ENCODE assay signal across 16 cellular contexts in the genomic region with DNA sequence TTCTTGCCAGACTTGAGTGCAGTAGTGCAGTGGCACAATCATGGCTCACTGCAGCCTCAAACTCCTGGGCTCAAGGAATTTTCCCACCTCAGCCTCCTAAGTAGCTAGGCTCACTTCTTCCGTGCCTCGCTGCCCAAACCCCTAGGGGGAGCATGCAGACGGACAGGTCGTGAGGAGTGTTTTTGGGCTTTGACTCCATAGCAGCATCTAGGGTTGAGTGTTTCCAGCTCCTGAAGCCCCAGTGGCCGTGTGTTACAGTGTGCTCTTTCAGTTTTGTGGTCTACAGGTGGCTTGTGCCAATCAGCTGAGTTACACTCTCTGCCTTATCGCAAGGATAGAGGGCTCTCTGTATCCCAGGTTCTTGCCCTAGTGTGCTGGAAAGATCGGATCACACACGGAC. TPM values are rescaled to one million over a fixed set of nuclear protein-coding genes. Genes with fewer than 3 reads are reported as not detected.
A peak's percentile ranks its signal among the peaks of the same experiment; 100 is the strongest.
DNase-seq lines count a peak whose midpoint lies in the region; ATAC-seq and TF ChIP-seq lines count a peak whose summit lies in the region.
"Had no signal": no experiment of that assay in that cellular context is flagged by ENCODE, and none has a peak within 500 bp of the region (broad histone marks: within the 10 kb centered on the region; RNA-seq: fewer than 3 reads in every experiment).

No MANE protein-coding gene starts in this region.

- peaks cover 15% of the 10 kb centered on the region for H4K20me1 ChIP-seq in GM23338 (replicated peaks; ENCODE audit: insufficient read depth)

- no peak overlapping the region for H3K4me3 Mint-ChIP-seq in GM23338
- H3K4me3 Mint-ChIP-seq: activated T-cell treated with anti-CD3 and anti-CD28 coated beads, Interleukin-2, amount 50 U/mL, for 4 hours; CD4-positive, alpha-beta T cell had no signal

- peaks cover 7% of the 10 kb centered on the region; the same call in 2 of the 3 replicates for H3K4me1 Mint-ChIP-seq in GM23338

- H3F3A ChIP-seq in GM23338 (replicated peaks; ENCODE audit: low read depth), result no peaks in the 10 kb centered on the region

- no peak overlapping the region for H2AFZ ChIP-seq in GM23338

- DNase-seq in BE2C (no peak), GM23338 (ENCODE audit: low spot score) (peak; percentile 92), RKO (ENCODE audit: low spot score) (peak; percentile 11), iPS DF 19.7 (ENCODE audit: low read depth, low spot score) (peak; percentile 75), GDM1 (lab: John Stamatoyannopoulos, UW) (no peak)
- DNase-seq in effector CD4-positive, alpha-beta T cell, result no peak
- DNase-seq: activated T-cell treated with anti-CD3 and anti-CD28 coated beads, Interleukin-2, amount 50 U/mL, for 4 hours; anterior cingulate cortex; CD4-positive, alpha-beta T cell; Kasumi-1; NCI-H2171; stimulated activated CD4-positive, alpha-beta T cell treated with anti-CD3 and anti-CD28 coated beads, Interleukin-1b, Interleukin-23, amount 100 ng/mL, for 48 hours; stimulated activated naive CD4-positive, alpha-beta T cell had no signal

- TF ChIP-seq CTCF in BE2C (IDR thresholded peaks at IDR 0.05; ENCODE audit: low read depth, low read length), result peak; percentile 26; the same call in 1 of the 2 replicates
- peak; percentile 71 to 72 for TF ChIP-seq CTCF in GM23338 (conservative IDR thresholded peaks at IDR 0.05; ENCODE audit: low read depth in 2 of 2)

- H3K27me3 ChIP-seq in BE2C (no peaks in the 10 kb centered on the region), GM23338 (ENCODE audit: insufficient read depth) (no peaks in the 10 kb centered on the region)

- H3K27ac Mint-ChIP-seq in GM23338, result 0 out of 2 replicates have a peak overlapping the region, but pooled peaks have one; percentile 40

- ATAC-seq in GM23338 (peak; percentile 98), GM21717 (IDR thresholded peaks at IDR 0.05; ENCODE audit: unreplicated experiment) (no peak), GM21423 (IDR thresholded peaks at IDR 0.05; ENCODE audit: unreplicated experiment) (no peak)
- ATAC-seq: activated T-cell treated with anti-CD3 and anti-CD28 coated beads, Interleukin-2, amount 50 U/mL, for 4 hours; Right ventricle myocardium inferior had no signal

- peaks cover 3% of the 10 kb centered on the region for H3K27me3 Mint-ChIP-seq in GM23338 (ENCODE audit: insufficient read depth, low read depth, poor library complexity)
- H3K27me3 Mint-ChIP-seq: CD4-positive, alpha-beta T cell had no signal

- H3K9me3 ChIP-seq in BE2C, result no peaks in the 10 kb centered on the region

- no peaks in the 10 kb centered on the region; the same call in 2 of the 3 replicates for H3K9me3 Mint-ChIP-seq in GM23338
- H3K9me3 Mint-ChIP-seq: activated T-cell treated with anti-CD3 and anti-CD28 coated beads, Interleukin-2, amount 50 U/mL, for 4 hours; CD4-positive, alpha-beta T cell had no signal

- H3K9me2 ChIP-seq in GM23338 (ENCODE audit: insufficient read depth), result no peaks in the 10 kb centered on the region

- H3K36me3 Mint-ChIP-seq in GM23338 (ENCODE audit: low read depth), result no peaks in the 10 kb centered on the region; the same call in 2 of the 3 replicates

- H3K4me3 ChIP-seq in BE2C (ENCODE audit: low read depth, low read length) (no peak overlapping the region), GM23338 (no peak overlapping the region)

- H3K36me3 ChIP-seq in BE2C (no peaks in the 10 kb centered on the region), GM23338 (ENCODE audit: insufficient read depth) (no peaks in the 10 kb centered on the region; the same call in 1 of the 2 replicates)

- H3K79me2 ChIP-seq in GM23338 (replicated peaks; ENCODE audit: insufficient read depth), result peaks cover 93% of the 10 kb centered on the region

- H3K27ac ChIP-seq in GM23338 (ENCODE audit: low read depth), result 0 out of 2 replicates have a peak overlapping the region, but pooled peaks have one; percentile 61

- H3K4me1 ChIP-seq in BE2C (no peaks in the 10 kb centered on the region), GM23338 (ENCODE audit: insufficient read depth) (peaks cover 7% of the 10 kb centered on the region; the same call in 1 of the 2 replicates)

- H3K4me2 ChIP-seq in GM23338, result no peak overlapping the region

TF ChIP-seq in GM23338, 12 proteins besides CTCF, POLR2A, EP300 and RAD21 (continues in another document):
- TF ChIP-seq, protein P1, sequence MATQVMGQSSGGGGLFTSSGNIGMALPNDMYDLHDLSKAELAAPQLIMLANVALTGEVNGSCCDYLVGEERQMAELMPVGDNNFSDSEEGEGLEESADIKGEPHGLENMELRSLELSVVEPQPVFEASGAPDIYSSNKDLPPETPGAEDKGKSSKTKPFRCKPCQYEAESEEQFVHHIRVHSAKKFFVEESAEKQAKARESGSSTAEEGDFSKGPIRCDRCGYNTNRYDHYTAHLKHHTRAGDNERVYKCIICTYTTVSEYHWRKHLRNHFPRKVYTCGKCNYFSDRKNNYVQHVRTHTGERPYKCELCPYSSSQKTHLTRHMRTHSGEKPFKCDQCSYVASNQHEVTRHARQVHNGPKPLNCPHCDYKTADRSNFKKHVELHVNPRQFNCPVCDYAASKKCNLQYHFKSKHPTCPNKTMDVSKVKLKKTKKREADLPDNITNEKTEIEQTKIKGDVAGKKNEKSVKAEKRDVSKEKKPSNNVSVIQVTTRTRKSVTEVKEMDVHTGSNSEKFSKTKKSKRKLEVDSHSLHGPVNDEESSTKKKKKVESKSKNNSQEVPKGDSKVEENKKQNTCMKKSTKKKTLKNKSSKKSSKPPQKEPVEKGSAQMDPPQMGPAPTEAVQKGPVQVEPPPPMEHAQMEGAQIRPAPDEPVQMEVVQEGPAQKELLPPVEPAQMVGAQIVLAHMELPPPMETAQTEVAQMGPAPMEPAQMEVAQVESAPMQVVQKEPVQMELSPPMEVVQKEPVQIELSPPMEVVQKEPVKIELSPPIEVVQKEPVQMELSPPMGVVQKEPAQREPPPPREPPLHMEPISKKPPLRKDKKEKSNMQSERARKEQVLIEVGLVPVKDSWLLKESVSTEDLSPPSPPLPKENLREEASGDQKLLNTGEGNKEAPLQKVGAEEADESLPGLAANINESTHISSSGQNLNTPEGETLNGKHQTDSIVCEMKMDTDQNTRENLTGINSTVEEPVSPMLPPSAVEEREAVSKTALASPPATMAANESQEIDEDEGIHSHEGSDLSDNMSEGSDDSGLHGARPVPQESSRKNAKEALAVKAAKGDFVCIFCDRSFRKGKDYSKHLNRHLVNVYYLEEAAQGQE (IDR thresholded peaks at IDR 0.05; ENCODE audit: unreplicated experiment), result no peak
- TF ChIP-seq EZH2 (IDR thresholded peaks at IDR 0.05; ENCODE audit: low read depth, unreplicated experiment), result no peak
- no peak for TF ChIP-seq POLR2AphosphoS5 (IDR thresholded peaks at IDR 0.05; ENCODE audit: low read depth)
- no peak for TF ChIP-seq ZNF114 (CRISPR knock-in tag; IDR thresholded peaks at IDR 0.05)
- TF ChIP-seq, protein P2, sequence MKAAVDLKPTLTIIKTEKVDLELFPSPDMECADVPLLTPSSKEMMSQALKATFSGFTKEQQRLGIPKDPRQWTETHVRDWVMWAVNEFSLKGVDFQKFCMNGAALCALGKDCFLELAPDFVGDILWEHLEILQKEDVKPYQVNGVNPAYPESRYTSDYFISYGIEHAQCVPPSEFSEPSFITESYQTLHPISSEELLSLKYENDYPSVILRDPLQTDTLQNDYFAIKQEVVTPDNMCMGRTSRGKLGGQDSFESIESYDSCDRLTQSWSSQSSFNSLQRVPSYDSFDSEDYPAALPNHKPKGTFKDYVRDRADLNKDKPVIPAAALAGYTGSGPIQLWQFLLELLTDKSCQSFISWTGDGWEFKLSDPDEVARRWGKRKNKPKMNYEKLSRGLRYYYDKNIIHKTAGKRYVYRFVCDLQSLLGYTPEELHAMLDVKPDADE (IDR thresholded peaks at IDR 0.05), result no peak
- no peak for TF ChIP-seq CREB1 (CRISPR knock-in tag; IDR thresholded peaks at IDR 0.05; ENCODE audit: low read depth)
- TF ChIP-seq NANOG (IDR thresholded peaks at IDR 0.05; ENCODE audit: borderline replicate concordance), result no peak
- no peak for TF ChIP-seq JUNB (IDR thresholded peaks at IDR 0.05; ENCODE audit: unreplicated experiment)

RNA-seq across cellular contexts. Expression of a gene that starts 33.4 kb away (rescaled TPM):
- 8.5 TPM for polyA plus RNA-seq in BE2C (2012; ENCODE audit: insufficient read depth, insufficient read length, low read depth)
- total RNA-seq in GM23338 (2014; rRNA removed; shearing (Covaris generic)), result 20.6 and 25.8 TPM in 2 replicates
- 6.6 and 6.7 TPM in 2 replicates for polyA plus RNA-seq in GM23338 (2016; fragmentation: Nextera tagmentation; extraction: Ambion mirVana)

Comparison
In these comparisons a context has a peak if more than half of its experiments do, and no peak if none do; other contexts are left out.
1. DNase-seq: peak in GM23338 (single experiment), RKO (single experiment) and iPS DF 19.7 (single experiment); none in BE2C (single experiment), GDM1 (single experiment) and effector CD4-positive, alpha-beta T cell (single experiment).